ENCODE assay signal across 20 cellular contexts in genomic region chr9:7376838-7377237, GRCh38.
DNase-seq lines count a peak whose midpoint lies in the region; ATAC-seq and TF ChIP-seq lines count a peak whose summit lies in the region.
"Had no signal": no experiment of that assay in that cellular context is flagged by ENCODE, and none has a peak within 500 bp of the region (broad histone marks: within the 10 kb centered on the region; RNA-seq: fewer than 3 reads in every experiment).

No MANE protein-coding gene starts in this region.

- H3K27me3 ChIP-seq in MG63 (no peaks in the 10 kb centered on the region), foreskin keratinocyte (no peaks in the 10 kb centered on the region)
- H3K27me3 ChIP-seq: BLaER1 treated with 17β-estradiol and CSF1 and Interleukin-3, amounts not matched to agents 10 nM and 100 nM had no signal

- H3K36me3 Mint-ChIP-seq in nephron (ENCODE audit: low read depth) = peaks cover 6% of the 10 kb centered on the region

- H3K27me3 Mint-ChIP-seq in nephron (ENCODE audit: low read depth) = peaks cover 4% of the 10 kb centered on the region

- H3K4me1 ChIP-seq in foreskin keratinocyte = no peaks in the 10 kb centered on the region
- H3K4me1 ChIP-seq: BLaER1 treated with 17β-estradiol and CSF1 and Interleukin-3, amounts not matched to agents 10 nM and 100 nM had no signal

- H3K4me3 ChIP-seq in MG63 = no peak overlapping the region
- no peak overlapping the region for H3K4me3 ChIP-seq in astrocyte of the spinal cord (ENCODE audit: low read depth, low read length)
- H3K4me3 ChIP-seq: BLaER1 treated with 17β-estradiol and CSF1 and Interleukin-3, amounts not matched to agents 10 nM and 100 nM had no signal

- no peaks in the 10 kb centered on the region for H3K36me3 ChIP-seq in MG63
- H3K36me3 ChIP-seq: BLaER1 treated with 17β-estradiol and CSF1 and Interleukin-3, amounts not matched to agents 10 nM and 100 nM had no signal

- H3K4me3 Mint-ChIP-seq in nephron = peak overlapping the region in 1 of 3 experiments; percentile 31
- H3K4me3 Mint-ChIP-seq: IgD-negative memory B cell; T-helper 1 cell treated with Interleukin-12 subunit alpha and Interleukin-12 subunit beta and Interleukin-4 antibody, amounts not matched to agents 30 μg/mL and 1 μg/mL, for 36 hours had no signal

- in situ Hi-C loops in astrocyte of the spinal cord (cut with HindIII; ENCODE audit: low sequenced_read_pairs) = no loop called here

- no peak for ATAC-seq in foreskin keratinocyte
- no peak for ATAC-seq in HG03521 (IDR thresholded peaks at IDR 0.05; ENCODE audit: unreplicated experiment)
- ATAC-seq: Panc1, Right ventricle myocardium inferior had no signal

- peaks cover 38% of the 10 kb centered on the region for H3K4me1 Mint-ChIP-seq in nephron
- H3K4me1 Mint-ChIP-seq: IgD-negative memory B cell had no signal

- DNase-seq in DMS79 treated with DMSO at 0.1 percent for 48 hours (lab: John Stamatoyannopoulos, UW) (peak; percentile 96), MG63 (peak; percentile 22), astrocyte of the spinal cord (ENCODE audit: low read depth, low spot score) (peak; percentile 5), foreskin keratinocyte (no peak)
- no peak for DNase-seq in effector CD8-positive, alpha-beta T cell (lab: John Stamatoyannopoulos, UW)
- DNase-seq: EL, H7, Kasumi-1, NCI-H1417 treated with DMSO at 0.1 percent for 48 hours, NCI-H1930, NCI-H2171, NCI-H510A, NCI-H82 had no signal

- H3K27ac Mint-ChIP-seq in nephron = peak overlapping the region; percentile 54 to 67 (median 60)
- H3K27ac Mint-ChIP-seq: IgD-negative memory B cell; T-helper 1 cell treated with Interleukin-12 subunit alpha and Interleukin-12 subunit beta and Interleukin-4 antibody, amounts not matched to agents 30 μg/mL and 1 μg/mL, for 36 hours had no signal

- no peak for TF ChIP-seq CTCF in astrocyte of the spinal cord (IDR thresholded peaks at IDR 0.05; ENCODE audit: low read depth, low read length)
- no peak for TF ChIP-seq CTCF in nephron (IDR thresholded peaks at IDR 0.05; ENCODE audit: unreplicated experiment in 3 of 3)
- no peak for TF ChIP-seq CTCF in foreskin keratinocyte (conservative IDR thresholded peaks at IDR 0.05)

- peaks cover 15% of the 10 kb centered on the region for H3K9me3 Mint-ChIP-seq in nephron
- H3K9me3 Mint-ChIP-seq: T-helper 1 cell treated with Interleukin-12 subunit alpha and Interleukin-12 subunit beta and Interleukin-4 antibody, amounts not matched to agents 30 μg/mL and 1 μg/mL, for 36 hours had no signal

- no peaks in the 10 kb centered on the region for H3K9me3 ChIP-seq in MG63

- no peak overlapping the region for H3K27ac ChIP-seq in foreskin keratinocyte
- H3K27ac ChIP-seq: BLaER1 treated with 17β-estradiol and CSF1 and Interleukin-3, amounts not matched to agents 10 nM and 100 nM had no signal

Comparison
In these comparisons a context has a peak if more than half of its experiments do, and no peak if none do; other contexts are left out.
1. DNase-seq: peak in DMS79 treated with DMSO at 0.1 percent for 48 hours (single experiment), MG63 (single experiment) and astrocyte of the spinal cord (single experiment); none in foreskin keratinocyte (0 of 2) and effector CD8-positive, alpha-beta T cell (single experiment).